13 cellular contexts compared by ENCODE assay signal in the genomic region with DNA sequence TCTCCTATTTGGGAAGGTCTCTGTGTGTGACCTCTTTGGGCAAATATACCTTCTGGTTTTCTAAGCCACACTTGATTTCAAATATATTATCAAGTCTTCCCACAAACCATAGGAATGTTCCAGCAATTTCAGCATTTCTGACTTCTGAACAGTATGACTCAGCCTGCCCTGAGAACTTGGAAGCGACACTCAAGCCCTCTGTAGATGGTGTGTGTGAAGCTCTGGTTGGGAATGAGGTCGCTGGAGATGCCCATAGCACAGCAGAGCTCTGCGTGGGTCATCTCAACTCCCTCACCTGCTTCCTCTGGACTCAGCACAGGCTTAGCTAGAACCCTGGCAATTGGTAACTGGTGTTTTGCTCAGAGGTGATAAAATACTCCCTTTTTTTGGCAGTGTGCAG.
A peak's percentile ranks its signal among the peaks of the same experiment; 100 is the strongest.
DNase-seq lines count a peak whose midpoint lies in the region; ATAC-seq, FAIRE-seq and TF ChIP-seq lines count a peak whose summit lies in the region.
"Had no signal": no experiment of that assay in that cellular context is flagged by ENCODE, and none has a peak within 500 bp of the region (broad histone marks: within the 10 kb centered on the region; RNA-seq: fewer than 3 reads in every experiment).

No MANE protein-coding gene starts in this region.

- DNase-seq in RWPE2 (ENCODE audit: low spot score) (no peak), fibroblast of the aortic adventitia (ENCODE audit: low read depth) (peak; percentile 92), pancreas (peak in 4 of 6 donors; percentile 19 to 51 (median 32)), globus pallidus (ENCODE audit: low spot score) (no peak), NCI-H2196 (lab: John Stamatoyannopoulos, UW; ENCODE audit: unreplicated experiment) (no peak), NCI-H2227 (lab: John Stamatoyannopoulos, UW; ENCODE audit: unreplicated experiment) (no peak)
- DNase-seq in central memory CD4-positive, alpha-beta T cell = no peak
- DNase-seq: activated CD4-positive, alpha-beta T cell treated with anti-CD3 and anti-CD28 coated beads for 4 hours; Kasumi-1; stimulated activated naive CD8-positive, alpha-beta T cell treated with anti-CD3 and anti-CD28 coated beads, Interleukin-15, amount 100 ng/mL, for 72 hours had no signal

- intact Hi-C loops in pancreas (cut with DNase I) = no loop called here

- H3K27ac ChIP-seq in C4-2B = peak overlapping the region; percentile 78
- no peak overlapping the region for H3K27ac ChIP-seq in RWPE2 (ENCODE audit: poor library complexity, severe bottlenecking)
- peak overlapping the region in 2 of 4 donors; percentile 24 to 56 for H3K27ac ChIP-seq in pancreas

- TF ChIP-seq CTCF in C4-2B (conservative IDR thresholded peaks at IDR 0.05) (no peak), RWPE2 (IDR thresholded peaks at IDR 0.05; ENCODE audit: poor library complexity, severe bottlenecking) (no peak), fibroblast of the aortic adventitia (IDR thresholded peaks at IDR 0.05; ENCODE audit: insufficient read depth, low read length) (no peak), pancreas (IDR thresholded peaks at IDR 0.05) (no peak)

- H3K4me3 ChIP-seq in RWPE2 (ENCODE audit: severe bottlenecking) (no peak overlapping the region), fibroblast of the aortic adventitia (ENCODE audit: low read depth, low read length) (no peak overlapping the region), pancreas (no peak overlapping the region)
- H3K4me3 ChIP-seq: ascending aorta, skin epidermis had no signal

- no peaks in the 10 kb centered on the region for H3K36me3 ChIP-seq in RWPE2 (ENCODE audit: low read depth)
- no peaks in the 10 kb centered on the region for H3K36me3 ChIP-seq in pancreas
- H3K36me3 ChIP-seq: ascending aorta had no signal

- no peaks in the 10 kb centered on the region for H3K9me3 ChIP-seq in RWPE2 (ENCODE audit: severe bottlenecking)
- no peaks in the 10 kb centered on the region for H3K9me3 ChIP-seq in pancreas
- H3K9me3 ChIP-seq: ascending aorta had no signal

- ATAC-seq in RWPE2 (ENCODE audit: low read depth) (peak; percentile 91), pancreas (peak; percentile 64 to 89 (median 72))
- ATAC-seq: stimulated activated naive CD8-positive, alpha-beta T cell treated with anti-CD3 and anti-CD28 coated beads, Interleukin-15, amount 100 ng/mL, for 72 hours had no signal

- H3K27me3 ChIP-seq in RWPE2 (ENCODE audit: insufficient read depth, poor library complexity, severe bottlenecking) (no peaks in the 10 kb centered on the region), pancreas (no peaks in the 10 kb centered on the region)
- H3K27me3 ChIP-seq: ascending aorta had no signal

- H3K4me1 ChIP-seq in RWPE2 (ENCODE audit: insufficient read depth, poor library complexity, severe bottlenecking) (no peaks in the 10 kb centered on the region), pancreas (peaks cover 7 to 19% (median 18%) of the 10 kb centered on the region in 3 donors)

- no peak for FAIRE-seq in pancreas (lab: Jason Lieb, UNC)

- WGBS in pancreas, 2 donors = 86 to 91% methylated on average over 3 of the region's 3 CpGs

Comparison
In these comparisons a context has a peak if more than half of its experiments do, and no peak if none do; other contexts are left out.
1. DNase-seq: peak in fibroblast of the aortic adventitia (single experiment) and pancreas (4 of 6); none in RWPE2 (single experiment), globus pallidus (single experiment), central memory CD4-positive, alpha-beta T cell (single experiment), NCI-H2196 (single experiment) and NCI-H2227 (single experiment).